8 cellular contexts compared by ENCODE assay signal in the genomic region with DNA sequence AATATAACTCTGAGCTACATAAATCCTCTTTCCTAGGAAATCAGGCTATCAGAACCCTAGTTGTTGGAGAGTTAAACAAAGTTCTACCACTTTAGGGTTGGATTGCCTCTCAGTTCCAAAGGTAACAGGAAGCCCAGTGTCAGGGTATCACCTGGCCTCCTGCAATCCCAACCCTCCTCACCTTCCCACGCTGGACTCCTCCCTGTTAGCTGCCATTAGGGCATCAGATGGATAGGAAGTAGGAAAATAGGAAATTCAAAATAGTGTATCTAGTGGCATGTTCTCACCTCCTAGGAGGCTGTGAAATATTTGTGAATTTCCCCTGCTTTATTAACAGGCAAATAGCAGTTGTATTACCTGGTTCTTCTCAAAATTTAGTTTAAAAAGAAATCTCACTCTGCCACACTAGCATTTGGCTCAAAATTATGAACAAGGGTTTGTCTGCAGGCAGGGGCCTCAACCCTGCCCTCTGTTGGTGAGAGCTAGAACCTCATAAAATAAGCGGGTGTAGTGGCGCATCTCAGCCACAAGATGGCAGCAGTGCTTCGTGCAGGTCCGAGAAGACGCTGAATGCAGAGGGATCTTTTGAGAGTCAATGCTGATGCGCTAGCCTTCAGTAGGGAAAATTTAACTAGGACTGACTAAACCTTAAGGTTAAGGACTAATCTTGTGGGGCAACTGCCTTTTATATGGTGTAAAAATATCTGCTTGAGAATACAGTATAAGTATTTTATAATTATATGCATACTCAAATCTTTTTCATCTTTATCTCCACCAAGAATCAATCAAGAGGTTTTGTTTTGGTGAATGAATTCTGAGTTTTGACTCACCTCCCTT.
DNase-seq lines count a peak whose midpoint lies in the region; ATAC-seq and TF ChIP-seq lines count a peak whose summit lies in the region.

No MANE protein-coding gene starts in this region.

- no peak for TF ChIP-seq POLR2A in stomach (IDR thresholded peaks at IDR 0.05)

- TF ChIP-seq EP300 in neural cell (conservative IDR thresholded peaks at IDR 0.05; ENCODE audit: poor library complexity, severe bottlenecking) (no peak), stomach (IDR thresholded peaks at IDR 0.05) (no peak)

- H3K27ac ChIP-seq in KMS-11 (no peak overlapping the region), PC-9 (no peak overlapping the region), fibroblast of lung (ENCODE audit: insufficient read depth, low read length) (no peak overlapping the region), neural cell (ENCODE audit: low read length) (no peak overlapping the region), stomach (no peak overlapping the region)

- POLR2A ChIA-PET in PC-9 (lab: Charles Lee; ENCODE audit: unreplicated experiment): no interaction called here

- no peaks in the 10 kb centered on the region for H3K4me1 ChIP-seq in KMS-11 (ENCODE audit: low read depth, poor library complexity, severe bottlenecking)
- no peaks in the 10 kb centered on the region for H3K4me1 ChIP-seq in PC-9 (replicated peaks; ENCODE audit: insufficient read depth)
- no peaks in the 10 kb centered on the region for H3K4me1 ChIP-seq in fibroblast of lung (ENCODE audit: control insufficient read depth, extremely low read depth, insufficient read depth, low read length)
- H3K4me1 ChIP-seq in stomach: no peaks in the 10 kb centered on the region

- H3K79me2 ChIP-seq in KMS-11 (ENCODE audit: insufficient read depth, low read depth) (no peaks in the 10 kb centered on the region), PC-9 (ENCODE audit: low read depth) (no peaks in the 10 kb centered on the region), fibroblast of lung (ENCODE audit: control insufficient read depth, insufficient read depth, low read length) (no peaks in the 10 kb centered on the region), neural cell (replicated peaks; ENCODE audit: insufficient read depth, low read length) (no peaks in the 10 kb centered on the region)

- DNase-seq in EH (ENCODE audit: low read depth) (peak; percentile 79), PC-9 (peak; percentile 42 to 82), fibroblast of lung (ENCODE audit: low read depth in 2 of 2) (peak; percentile 63 to 85), stomach (peak; percentile 81)
- peak; percentile 83 for DNase-seq in activated T-cell treated with anti-CD3 and anti-CD28 coated beads, Interleukin-2, amount 50 U/mL, for 1 hour

- H3F3A ChIP-seq in PC-9 (ENCODE audit: insufficient read depth, low read depth) (no peaks in the 10 kb centered on the region), neural cell (ENCODE audit: insufficient read depth, low read length, poor library complexity, severe bottlenecking) (no peaks in the 10 kb centered on the region)

- H3K9ac ChIP-seq in KMS-11 (no peak overlapping the region), fibroblast of lung (ENCODE audit: insufficient read depth, low read length) (no peak overlapping the region), neural cell (ENCODE audit: low read length) (no peak overlapping the region)

- intact Hi-C loops in PC-9 (cut with micrococcal nuclease; ENCODE audit: unreplicated experiment): loop anchor here (1.0 to 5.0 kb wide), 5 partner anchors 170 to 915 kb away; no protein-coding TSS in a partner anchor
- intact Hi-C loops in stomach (cut with DNase I; ENCODE audit: low total_unique reads): loop anchor here (10.0 kb wide), 2 partner anchors 713 to 773 kb away; no protein-coding TSS in a partner anchor

- H3K4me3 ChIP-seq in KMS-11 (IDR thresholded peaks at IDR 0.05; ENCODE audit: insufficient read depth, low read depth, low read length): no peak overlapping the region
- H3K4me3 ChIP-seq in PC-9: no peak overlapping the region
- no peak overlapping the region for H3K4me3 ChIP-seq in fibroblast of lung (replicated peaks in 1 of 4; ENCODE audit: control extremely low read depth in 1 of 4, insufficient read depth in 1 of 4, low read depth in 3 of 4, low read length in 4 of 4)
- H3K4me3 ChIP-seq in neural cell (ENCODE audit: low read length): no peak overlapping the region
- no peak overlapping the region for H3K4me3 ChIP-seq in stomach

- H3K36me3 ChIP-seq in KMS-11 (ENCODE audit: insufficient read depth) (no peaks in the 10 kb centered on the region), PC-9 (ENCODE audit: low read depth) (no peaks in the 10 kb centered on the region), fibroblast of lung (ENCODE audit: control insufficient read depth, insufficient read depth, low read length) (no peaks in the 10 kb centered on the region), neural cell (ENCODE audit: insufficient read depth, low read length) (no peaks in the 10 kb centered on the region), stomach (no peaks in the 10 kb centered on the region)

- H4K20me1 ChIP-seq in KMS-11 (ENCODE audit: insufficient read depth) (no peaks in the 10 kb centered on the region), PC-9 (ENCODE audit: insufficient read depth) (no peaks in the 10 kb centered on the region), fibroblast of lung (ENCODE audit: control insufficient read depth, extremely low read depth, insufficient read depth, low read length) (no peaks in the 10 kb centered on the region), neural cell (ENCODE audit: insufficient read depth) (no peaks in the 10 kb centered on the region)

- 2 to 8% (median 3%) methylated on average over 7 of the region's 7 CpGs for WGBS in stomach, 5 donors

- H3K4me2 ChIP-seq in KMS-11: no peak overlapping the region
- H3K4me2 ChIP-seq in PC-9: no peak overlapping the region
- no peak overlapping the region for H3K4me2 ChIP-seq in fibroblast of lung (ENCODE audit: extremely low read depth, insufficient read depth, low read length)
- H3K4me2 ChIP-seq in neural cell (ENCODE audit: low read length): no peak overlapping the region

- H2AFZ ChIP-seq in KMS-11 (ENCODE audit: low read depth) (peak overlapping the region; percentile 20; the same call in 1 of the 2 replicates), PC-9 (no peak overlapping the region), fibroblast of lung (ENCODE audit: low read length) (no peak overlapping the region), neural cell (ENCODE audit: low read depth, low read length) (no peak overlapping the region)

- H3K27me3 ChIP-seq in KMS-11 (ENCODE audit: insufficient read depth, low read depth) (no peaks in the 10 kb centered on the region), PC-9 (ENCODE audit: insufficient read depth, low read depth) (no peaks in the 10 kb centered on the region), fibroblast of lung (ENCODE audit: control insufficient read depth, insufficient read depth, low read length) (no peaks in the 10 kb centered on the region), neural cell (ENCODE audit: insufficient read depth, low read depth, low read length) (no peaks in the 10 kb centered on the region), stomach (peaks cover 0 to 4% (median 0%) of the 10 kb centered on the region in 3 donors)

- CTCF ChIA-PET in PC-9 (lab: Charles Lee): interaction anchor here (0.7 to 1.3 kb wide), 5 partner anchors 160 to 915 kb away, joined by 3 to 7 read pairs (median 6); no protein-coding TSS in a partner anchor

- H3K9me3 ChIP-seq in PC-9 (ENCODE audit: insufficient read depth, low read depth) (no peaks in the 10 kb centered on the region), fibroblast of lung (ENCODE audit: control insufficient read depth, insufficient read depth, low read depth, low read length) (no peaks in the 10 kb centered on the region), neural cell (ENCODE audit: low read length) (no peaks in the 10 kb centered on the region), stomach (no peaks in the 10 kb centered on the region)

- peak; percentile 100 for TF ChIP-seq RAD21 in neural cell (conservative IDR thresholded peaks at IDR 0.05)

- peak; percentile 100 for TF ChIP-seq CTCF in KMS-11 (conservative IDR thresholded peaks at IDR 0.05; ENCODE audit: low read depth, low read length)
- peak; percentile 100 for TF ChIP-seq CTCF in PC-9 (conservative IDR thresholded peaks at IDR 0.05)
- peak; percentile 100 for TF ChIP-seq CTCF in fibroblast of lung (conservative IDR thresholded peaks at IDR 0.05 in 1 of 2, IDR thresholded peaks at IDR 0.05 in 1 of 2; ENCODE audit: low read depth in 1 of 2, low read length in 2 of 2)
- peak; percentile 100 for TF ChIP-seq CTCF in neural cell (IDR thresholded peaks at IDR 0.05; ENCODE audit: poor library complexity, severe bottlenecking)
- TF ChIP-seq CTCF in stomach (IDR thresholded peaks at IDR 0.05): peak in 6 of 7 experiments; percentile 57 to 100 (median 100)

- BruUV-seq in PC-9 (replicated peaks; lab: Mats Ljungman, UMichigan): no TSS peak

- H3K9me2 ChIP-seq in PC-9 (ENCODE audit: insufficient read depth) (no peaks in the 10 kb centered on the region), neural cell (ENCODE audit: insufficient read depth, low read length) (no peaks in the 10 kb centered on the region)

- peak; percentile 87 for ATAC-seq in GM21786 (IDR thresholded peaks at IDR 0.05; ENCODE audit: unreplicated experiment)

TF ChIP-seq in neural cell, 6 proteins besides CTCF, POLR2A, EP300 and RAD21 (continues in another document):
- TF ChIP-seq EZH2 (IDR thresholded peaks at IDR 0.05; ENCODE audit: borderline replicate concordance, insufficient read depth, low read length, poor library complexity, severe bottlenecking) (no peak), POLR2AphosphoS5 (IDR thresholded peaks at IDR 0.05) (no peak)
- TF ChIP-seq, protein P1, sequence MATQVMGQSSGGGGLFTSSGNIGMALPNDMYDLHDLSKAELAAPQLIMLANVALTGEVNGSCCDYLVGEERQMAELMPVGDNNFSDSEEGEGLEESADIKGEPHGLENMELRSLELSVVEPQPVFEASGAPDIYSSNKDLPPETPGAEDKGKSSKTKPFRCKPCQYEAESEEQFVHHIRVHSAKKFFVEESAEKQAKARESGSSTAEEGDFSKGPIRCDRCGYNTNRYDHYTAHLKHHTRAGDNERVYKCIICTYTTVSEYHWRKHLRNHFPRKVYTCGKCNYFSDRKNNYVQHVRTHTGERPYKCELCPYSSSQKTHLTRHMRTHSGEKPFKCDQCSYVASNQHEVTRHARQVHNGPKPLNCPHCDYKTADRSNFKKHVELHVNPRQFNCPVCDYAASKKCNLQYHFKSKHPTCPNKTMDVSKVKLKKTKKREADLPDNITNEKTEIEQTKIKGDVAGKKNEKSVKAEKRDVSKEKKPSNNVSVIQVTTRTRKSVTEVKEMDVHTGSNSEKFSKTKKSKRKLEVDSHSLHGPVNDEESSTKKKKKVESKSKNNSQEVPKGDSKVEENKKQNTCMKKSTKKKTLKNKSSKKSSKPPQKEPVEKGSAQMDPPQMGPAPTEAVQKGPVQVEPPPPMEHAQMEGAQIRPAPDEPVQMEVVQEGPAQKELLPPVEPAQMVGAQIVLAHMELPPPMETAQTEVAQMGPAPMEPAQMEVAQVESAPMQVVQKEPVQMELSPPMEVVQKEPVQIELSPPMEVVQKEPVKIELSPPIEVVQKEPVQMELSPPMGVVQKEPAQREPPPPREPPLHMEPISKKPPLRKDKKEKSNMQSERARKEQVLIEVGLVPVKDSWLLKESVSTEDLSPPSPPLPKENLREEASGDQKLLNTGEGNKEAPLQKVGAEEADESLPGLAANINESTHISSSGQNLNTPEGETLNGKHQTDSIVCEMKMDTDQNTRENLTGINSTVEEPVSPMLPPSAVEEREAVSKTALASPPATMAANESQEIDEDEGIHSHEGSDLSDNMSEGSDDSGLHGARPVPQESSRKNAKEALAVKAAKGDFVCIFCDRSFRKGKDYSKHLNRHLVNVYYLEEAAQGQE (IDR thresholded peaks at IDR 0.05; ENCODE audit: borderline replicate concordance): no peak
